Comparison of ENCODE assay signal across 9 cellular contexts in genomic region chr6:37324131-37325033, GRCh38. TPM values are rescaled to one million over a fixed set of nuclear protein-coding genes. Genes with fewer than 3 reads are reported as not detected.
DNase-seq lines count a peak whose midpoint lies in the region; ATAC-seq and TF ChIP-seq lines count a peak whose summit lies in the region.
"Had no signal": no experiment of that assay in that cellular context is flagged by ENCODE, and none has a peak within 500 bp of the region (broad histone marks: within the 10 kb centered on the region; RNA-seq: fewer than 3 reads in every experiment).

No MANE protein-coding gene starts in this region.

- no peak overlapping the region for H3K27ac ChIP-seq in uterus

- H3K36me3 ChIP-seq in uterus: no peaks in the 10 kb centered on the region

- no peak overlapping the region for H3K4me3 ChIP-seq in uterus

- CTCF ChIA-PET in HEK293T (lab: Yijun Ruan, JAX): interaction anchor here (1.1 to 1.9 kb wide), 3 partner anchors 9 to 32 kb away, joined by 3 to 7 read pairs (median 5); no protein-coding TSS in a partner anchor

- no peaks in the 10 kb centered on the region for H3K4me1 ChIP-seq in uterus

- ATAC-seq in left colon: peak; percentile 21
- no peak for ATAC-seq in GM19455 (IDR thresholded peaks at IDR 0.05; ENCODE audit: unreplicated experiment)

- TF ChIP-seq CTCF in uterus (IDR thresholded peaks at IDR 0.05): no peak

- POLR2A ChIA-PET in HEK293T (lab: Yijun Ruan, JAX): no interaction called here

- H3K27me3 ChIP-seq in uterus: no peaks in the 10 kb centered on the region

- H3K9me3 ChIP-seq in uterus: no peaks in the 10 kb centered on the region

- intact Hi-C loops in left colon (cut with DNase I, micrococcal nuclease) (loop anchor here in 1 of 2 donors (10.0 kb wide), 1 partner anchor 360 kb away; no protein-coding TSS in a partner anchor), uterus (cut with DNase I; ENCODE audit: low total_unique reads) (loop anchor here (5.0 kb wide), 1 partner anchor 368 kb away; no protein-coding TSS in a partner anchor)

- no peak for TF ChIP-seq POLR2A in uterus (IDR thresholded peaks at IDR 0.05)

- DNase-seq in AG08396 (ENCODE audit: low spot score) (peak; percentile 50), HS-5 (ENCODE audit: low read depth) (peak; percentile 57), left colon (no peak), uterus (no peak), HEK293T (ENCODE audit: extremely low spot score) (no peak), ureter (ENCODE audit: low spot score) (no peak)
- DNase-seq in activated naive CD4-positive, alpha-beta T cell treated with anti-CD3 and anti-CD28 coated beads, Interleukin-2, amount 50 U/mL, for 16 hours: peak; percentile 21
- DNase-seq: NCI-H187 had no signal

TF ChIP-seq in HEK293T, 16 proteins besides CTCF, POLR2A, EP300 and RAD21:
- TF ChIP-seq FOXM1 (IDR thresholded peaks at IDR 0.05; ENCODE audit: borderline replicate concordance): no peak
- TF ChIP-seq, protein P1, sequence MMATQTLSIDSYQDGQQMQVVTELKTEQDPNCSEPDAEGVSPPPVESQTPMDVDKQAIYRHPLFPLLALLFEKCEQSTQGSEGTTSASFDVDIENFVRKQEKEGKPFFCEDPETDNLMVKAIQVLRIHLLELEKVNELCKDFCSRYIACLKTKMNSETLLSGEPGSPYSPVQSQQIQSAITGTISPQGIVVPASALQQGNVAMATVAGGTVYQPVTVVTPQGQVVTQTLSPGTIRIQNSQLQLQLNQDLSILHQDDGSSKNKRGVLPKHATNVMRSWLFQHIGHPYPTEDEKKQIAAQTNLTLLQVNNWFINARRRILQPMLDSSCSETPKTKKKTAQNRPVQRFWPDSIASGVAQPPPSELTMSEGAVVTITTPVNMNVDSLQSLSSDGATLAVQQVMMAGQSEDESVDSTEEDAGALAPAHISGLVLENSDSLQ (IDR thresholded peaks at IDR 0.05): no peak
- no peak for TF ChIP-seq SP1 (IDR thresholded peaks at IDR 0.05)
- no peak for TF ChIP-seq HDGF (IDR thresholded peaks at IDR 0.05; ENCODE audit: borderline replicate concordance)
- no peak for TF ChIP-seq ZNF384 (IDR thresholded peaks at IDR 0.05)
- no peak for TF ChIP-seq ARNT (IDR thresholded peaks at IDR 0.05)
- no peak for TF ChIP-seq ELF4 (IDR thresholded peaks at IDR 0.05)

RNA-seq across cellular contexts. Expression of gene RNF8, which starts 29.4 kb away (rescaled TPM):
- total RNA-seq in left colon: 10 to 100 TPM; 11.9 to 12.5 TPM
- total RNA-seq in uterus: 10 to 100 TPM in 3 of 4 donors, 1 to 10 TPM in 1; 5.9 to 42.6 (median 19.1) TPM
- total RNA-seq in ureter: 15.2 TPM

Comparison
In these comparisons a context has a peak if more than half of its experiments do, and no peak if none do; other contexts are left out.
1. DNase-seq: peak in AG08396 (single experiment), HS-5 (single experiment) and activated naive CD4-positive, alpha-beta T cell treated with anti-CD3 and anti-CD28 coated beads, Interleukin-2, amount 50 U/mL, for 16 hours (single experiment); none in left colon (0 of 2), uterus (0 of 2), HEK293T (single experiment) and ureter (single experiment).